ENCODE assay signal across 13 cellular contexts in the genomic region with DNA sequence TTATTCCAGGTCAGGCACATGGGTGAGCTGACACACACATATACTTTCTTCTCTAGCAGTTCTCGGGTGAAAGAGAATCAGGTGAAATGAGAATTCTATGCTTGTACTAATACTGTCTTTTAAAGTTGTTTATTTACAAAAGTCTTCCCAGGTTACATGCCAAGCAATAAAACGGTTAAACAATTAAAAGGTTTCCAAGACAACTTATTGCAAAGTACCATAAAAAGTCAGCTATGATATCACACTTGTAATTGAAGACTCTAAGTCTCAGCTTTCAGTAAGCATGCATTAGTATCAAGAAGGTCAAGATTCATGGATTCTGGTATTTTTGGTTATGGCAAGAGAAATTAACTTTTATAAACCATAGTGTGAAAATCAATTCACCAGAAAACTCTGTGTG.
DNase-seq lines count a peak whose midpoint lies in the region; ATAC-seq and TF ChIP-seq lines count a peak whose summit lies in the region.
"Had no signal": no experiment of that assay in that cellular context is flagged by ENCODE, and none has a peak within 500 bp of the region (broad histone marks: within the 10 kb centered on the region; RNA-seq: fewer than 3 reads in every experiment).

No MANE protein-coding gene starts in this region.

- no peaks in the 10 kb centered on the region for H3K9me3 Mint-ChIP-seq in activated naive CD8-positive, alpha-beta T cell treated with anti-CD3 and anti-CD28 coated beads, Interleukin-2, amount 50 U/mL, for 24 hours

- no peaks in the 10 kb centered on the region for H3K36me3 Mint-ChIP-seq in activated naive CD8-positive, alpha-beta T cell treated with anti-CD3 and anti-CD28 coated beads, Interleukin-2, amount 50 U/mL, for 24 hours (ENCODE audit: low read depth)
- H3K36me3 Mint-ChIP-seq: CD14-positive monocyte had no signal

- CTCF ChIA-PET in HEK293T (lab: Yijun Ruan, JAX): interaction anchor here (5.9 kb wide), 1 partner anchor 278 kb away, joined by 47 read pairs; no protein-coding TSS in a partner anchor

- H3K9me2 ChIP-seq in OCI-LY1 (ENCODE audit: low read depth, low read length): no peaks in the 10 kb centered on the region

- DNase-seq in HEK293T (ENCODE audit: extremely low spot score): no peak
- DNase-seq in inferior parietal cortex (ENCODE audit: extremely low spot score): peak; percentile 53
- no peak for DNase-seq in substantia nigra (lab: John Stamatoyannopoulos, UW)
- no peak for DNase-seq in activated naive CD8-positive, alpha-beta T cell treated with anti-CD3 and anti-CD28 coated beads, Interleukin-2, amount 50 U/mL, for 24 hours
- DNase-seq in NCI-H446 treated with DMSO at 0.1 percent for 48 hours (lab: John Stamatoyannopoulos, UW): no peak
- DNase-seq in occipital lobe (lab: John Stamatoyannopoulos, UW): no peak
- DNase-seq: DND-41, H7, KG1, NCI-H1436, NCI-H1930 had no signal

- no peaks in the 10 kb centered on the region for H4K20me1 ChIP-seq in OCI-LY1 (ENCODE audit: insufficient read depth, low read length)

- H3K4me3 ChIP-seq in OCI-LY1 (ENCODE audit: low read depth, low read length, poor library complexity, severe bottlenecking): no peak overlapping the region

- TF ChIP-seq CTCF in OCI-LY1 (IDR thresholded peaks at IDR 0.05; ENCODE audit: low read length): no peak

- H3K4me2 ChIP-seq in OCI-LY1 (ENCODE audit: low read length): no peak overlapping the region; the same call in 1 of the 2 replicates

- no peak for ATAC-seq in activated naive CD8-positive, alpha-beta T cell treated with anti-CD3 and anti-CD28 coated beads, Interleukin-2, amount 50 U/mL, for 24 hours

- no peaks in the 10 kb centered on the region for H3F3A ChIP-seq in OCI-LY1 (ENCODE audit: insufficient read depth, low read length)

- H3K4me1 Mint-ChIP-seq in activated naive CD8-positive, alpha-beta T cell treated with anti-CD3 and anti-CD28 coated beads, Interleukin-2, amount 50 U/mL, for 24 hours: no peaks in the 10 kb centered on the region

- peaks cover 3% of the 10 kb centered on the region for H3K27me3 Mint-ChIP-seq in activated naive CD8-positive, alpha-beta T cell treated with anti-CD3 and anti-CD28 coated beads, Interleukin-2, amount 50 U/mL, for 24 hours

- no peaks in the 10 kb centered on the region for H3K36me3 ChIP-seq in OCI-LY1 (ENCODE audit: insufficient read depth, low read length)

- H3K4me3 Mint-ChIP-seq in activated naive CD8-positive, alpha-beta T cell treated with anti-CD3 and anti-CD28 coated beads, Interleukin-2, amount 50 U/mL, for 24 hours: no peak overlapping the region
- H3K4me3 Mint-ChIP-seq: CD14-positive monocyte had no signal

- H2AFZ ChIP-seq in OCI-LY1 (ENCODE audit: low read length): no peak overlapping the region

- H3K79me2 ChIP-seq in OCI-LY1 (ENCODE audit: insufficient read depth, low read length): no peaks in the 10 kb centered on the region

- no peak overlapping the region; the same call in 1 of the 2 replicates for H3K9ac ChIP-seq in OCI-LY1 (ENCODE audit: low read length)

- H3K27ac ChIP-seq in OCI-LY1 (ENCODE audit: low read depth, low read length, poor library complexity, severe bottlenecking): peak overlapping the region; percentile 70
- H3K27ac ChIP-seq in substantia nigra (ENCODE audit: low read depth, low read length, poor library complexity, severe bottlenecking): peak overlapping the region; percentile 90

- 0 out of 2 replicates have a peak, but pooled peaks cover 2% of the 10 kb centered on the region for H3K9me3 ChIP-seq in OCI-LY1 (ENCODE audit: low read length)

- H3K27ac Mint-ChIP-seq in activated naive CD8-positive, alpha-beta T cell treated with anti-CD3 and anti-CD28 coated beads, Interleukin-2, amount 50 U/mL, for 24 hours: no peak overlapping the region
- H3K27ac Mint-ChIP-seq: CD14-positive monocyte had no signal

- H3K4me1 ChIP-seq in OCI-LY1 (ENCODE audit: insufficient read depth, low read length, severe bottlenecking): peaks cover 50% of the 10 kb centered on the region

- H3K27me3 ChIP-seq in OCI-LY1 (ENCODE audit: insufficient read depth, low read length): no peaks in the 10 kb centered on the region

- POLR2A ChIA-PET in HEK293T (lab: Yijun Ruan, JAX): no interaction called here

TF ChIP-seq in HEK293T, 16 proteins besides CTCF, POLR2A, EP300 and RAD21:
- TF ChIP-seq, protein P1, sequence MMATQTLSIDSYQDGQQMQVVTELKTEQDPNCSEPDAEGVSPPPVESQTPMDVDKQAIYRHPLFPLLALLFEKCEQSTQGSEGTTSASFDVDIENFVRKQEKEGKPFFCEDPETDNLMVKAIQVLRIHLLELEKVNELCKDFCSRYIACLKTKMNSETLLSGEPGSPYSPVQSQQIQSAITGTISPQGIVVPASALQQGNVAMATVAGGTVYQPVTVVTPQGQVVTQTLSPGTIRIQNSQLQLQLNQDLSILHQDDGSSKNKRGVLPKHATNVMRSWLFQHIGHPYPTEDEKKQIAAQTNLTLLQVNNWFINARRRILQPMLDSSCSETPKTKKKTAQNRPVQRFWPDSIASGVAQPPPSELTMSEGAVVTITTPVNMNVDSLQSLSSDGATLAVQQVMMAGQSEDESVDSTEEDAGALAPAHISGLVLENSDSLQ (IDR thresholded peaks at IDR 0.05): 0 out of 2 replicates have a peak, but pooled peaks have one; percentile 8
- TF ChIP-seq SUZ12 (IDR thresholded peaks at IDR 0.05) (no peak), FOXK2 (IDR thresholded peaks at IDR 0.05) (no peak), L3MBTL2 (conservative IDR thresholded peaks at IDR 0.05) (no peak), TARDBP (IDR thresholded peaks at IDR 0.05) (no peak), FOXM1 (IDR thresholded peaks at IDR 0.05; ENCODE audit: borderline replicate concordance) (no peak), BHLHE40 (IDR thresholded peaks at IDR 0.05; ENCODE audit: borderline replicate concordance) (no peak), FOXA1 (IDR thresholded peaks at IDR 0.05) (no peak)
TF ChIP-seq in HEK293T: peak in this region for 1.
